ENCODE assay signal across 14 cellular contexts in genomic region chr5:154723740-154724505, GRCh38.
DNase-seq lines count a peak whose midpoint lies in the region; TF ChIP-seq lines count a peak whose summit lies in the region.
"Had no signal": no experiment of that assay in that cellular context is flagged by ENCODE, and none has a peak within 500 bp of the region (broad histone marks: within the 10 kb centered on the region; RNA-seq: fewer than 3 reads in every experiment).

No MANE protein-coding gene starts in this region.

- H3K27me3 ChIP-seq in mucosa of rectum (ENCODE audit: control insufficient read depth in 2 of 2, insufficient read depth in 2 of 2, low read length in 2 of 2): no peaks in the 10 kb centered on the region
- H3K27me3 ChIP-seq: breast epithelium had no signal

- no peaks in the 10 kb centered on the region for H3K36me3 ChIP-seq in mucosa of rectum (ENCODE audit: control insufficient read depth in 2 of 2, insufficient read depth in 2 of 2, low read length in 2 of 2)
- H3K36me3 ChIP-seq: breast epithelium had no signal

- no peak for TF ChIP-seq POLR2A in erythroblast (IDR thresholded peaks at IDR 0.05; ENCODE audit: low read length)

- no peaks in the 10 kb centered on the region for H3K9me3 ChIP-seq in mucosa of rectum (ENCODE audit: control insufficient read depth in 2 of 2, low read length in 2 of 2)
- H3K9me3 ChIP-seq: breast epithelium had no signal

- H3K9ac ChIP-seq in mucosa of rectum (ENCODE audit: low read depth in 1 of 2, low read length in 2 of 2): no peak overlapping the region

- in situ Hi-C loops in GM13976 (cut with MboI; ENCODE audit: low sequenced_read_pairs, unreplicated experiment): no loop called here

- peak overlapping the region; percentile 7 to 11 for H3K27ac ChIP-seq in mucosa of rectum (ENCODE audit: low read depth in 2 of 2, low read length in 2 of 2)
- H3K27ac ChIP-seq: breast epithelium, RWPE1 had no signal

- H3K4me3 ChIP-seq in AG10803 (ENCODE audit: low read length): no peak overlapping the region
- H3K4me3 ChIP-seq in mucosa of rectum (ENCODE audit: low read length in 2 of 2): no peak overlapping the region
- H3K4me3 ChIP-seq: breast epithelium had no signal

- TF ChIP-seq CTCF in AG10803 (conservative IDR thresholded peaks at IDR 0.05; ENCODE audit: low read length) (no peak), GM13976 (IDR thresholded peaks at IDR 0.05; ENCODE audit: borderline replicate concordance, control extremely low read depth, extremely low read depth, insufficient read depth, missing control alignments) (no peak)

- H3K4me1 ChIP-seq in mucosa of rectum (ENCODE audit: control insufficient read depth in 2 of 2, insufficient read depth in 2 of 2, low read length in 2 of 2): peaks cover 3 to 9% of the 10 kb centered on the region in 2 donors
- H3K4me1 ChIP-seq: breast epithelium had no signal

- peak; percentile 39 for DNase-seq in AG10803 (ENCODE audit: low read depth)
- DNase-seq in NCI-H226: peak; percentile 66
- DNase-seq in erythroblast (lab: John Stamatoyannopoulos, UW): peak; percentile 83 to 86
- no peak for DNase-seq in NK-92 (lab: John Stamatoyannopoulos, UW; ENCODE audit: unreplicated experiment)
- no peak for DNase-seq in NCI-H2196 (lab: John Stamatoyannopoulos, UW; ENCODE audit: unreplicated experiment)
- no peak for DNase-seq in NCI-H1694 treated with DMSO at 0.1 percent for 48 hours (lab: John Stamatoyannopoulos, UW)
- DNase-seq in GM13976 (ENCODE audit: low spot score): no peak
- DNase-seq: activated T-cell treated with anti-CD3 and anti-CD28 coated beads, Interleukin-2, amount 50 U/mL, for 24 hours; Kasumi-1; kidney; NCI-H345 had no signal

Comparison
In these comparisons a context has a peak if more than half of its experiments do, and no peak if none do; other contexts are left out.
1. DNase-seq: peak in AG10803 (single experiment), NCI-H226 (single experiment) and erythroblast (2 of 2); none in NK-92 (single experiment), NCI-H2196 (single experiment), NCI-H1694 treated with DMSO at 0.1 percent for 48 hours (single experiment) and GM13976 (single experiment).